ENCODE assay signal across 2 cellular contexts in the genomic region with DNA sequence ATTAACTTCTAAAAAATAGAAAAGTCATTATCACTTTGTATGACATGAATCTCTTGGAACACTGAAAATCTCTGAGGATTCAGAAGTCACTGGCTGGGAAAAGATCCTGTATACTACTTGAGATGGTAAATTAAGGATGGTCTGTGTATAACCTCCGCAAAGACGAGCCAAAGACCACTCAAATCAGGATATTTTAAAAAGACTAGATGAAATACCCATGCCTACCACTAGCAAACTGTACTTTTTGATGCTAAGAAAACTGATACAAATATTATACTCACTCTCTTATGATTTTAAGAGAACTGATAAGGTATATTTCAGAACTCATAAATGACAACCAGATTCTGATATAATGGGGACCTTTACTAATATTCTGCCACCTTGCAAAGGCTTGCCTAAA.
TF ChIP-seq lines count a peak whose summit lies in the region.

No MANE protein-coding gene starts in this region.

TF ChIP-seq in SK-N-SH, 30 proteins besides CTCF, POLR2A, EP300 and RAD21 (continued from another document):
- TF ChIP-seq, protein P1, sequence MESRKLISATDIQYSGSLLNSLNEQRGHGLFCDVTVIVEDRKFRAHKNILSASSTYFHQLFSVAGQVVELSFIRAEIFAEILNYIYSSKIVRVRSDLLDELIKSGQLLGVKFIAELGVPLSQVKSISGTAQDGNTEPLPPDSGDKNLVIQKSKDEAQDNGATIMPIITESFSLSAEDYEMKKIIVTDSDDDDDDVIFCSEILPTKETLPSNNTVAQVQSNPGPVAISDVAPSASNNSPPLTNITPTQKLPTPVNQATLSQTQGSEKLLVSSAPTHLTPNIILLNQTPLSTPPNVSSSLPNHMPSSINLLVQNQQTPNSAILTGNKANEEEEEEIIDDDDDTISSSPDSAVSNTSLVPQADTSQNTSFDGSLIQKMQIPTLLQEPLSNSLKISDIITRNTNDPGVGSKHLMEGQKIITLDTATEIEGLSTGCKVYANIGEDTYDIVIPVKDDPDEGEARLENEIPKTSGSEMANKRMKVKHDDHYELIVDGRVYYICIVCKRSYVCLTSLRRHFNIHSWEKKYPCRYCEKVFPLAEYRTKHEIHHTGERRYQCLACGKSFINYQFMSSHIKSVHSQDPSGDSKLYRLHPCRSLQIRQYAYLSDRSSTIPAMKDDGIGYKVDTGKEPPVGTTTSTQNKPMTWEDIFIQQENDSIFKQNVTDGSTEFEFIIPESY (IDR thresholded peaks at IDR 0.05; ENCODE audit: borderline replicate concordance, low read depth): no peak
- TF ChIP-seq, protein P2, sequence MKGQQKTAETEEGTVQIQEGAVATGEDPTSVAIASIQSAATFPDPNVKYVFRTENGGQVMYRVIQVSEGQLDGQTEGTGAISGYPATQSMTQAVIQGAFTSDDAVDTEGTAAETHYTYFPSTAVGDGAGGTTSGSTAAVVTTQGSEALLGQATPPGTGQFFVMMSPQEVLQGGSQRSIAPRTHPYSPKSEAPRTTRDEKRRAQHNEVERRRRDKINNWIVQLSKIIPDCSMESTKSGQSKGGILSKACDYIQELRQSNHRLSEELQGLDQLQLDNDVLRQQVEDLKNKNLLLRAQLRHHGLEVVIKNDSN (IDR thresholded peaks at IDR 0.05; ENCODE audit: borderline replicate concordance, low read depth): no peak

TF ChIP-seq in SK-N-SH treated with all-trans-retinoic acid at 6 μM for 48 hours, 23 proteins besides CTCF, POLR2A, EP300 and RAD21 (continued from another document):
- TF ChIP-seq, protein P3, sequence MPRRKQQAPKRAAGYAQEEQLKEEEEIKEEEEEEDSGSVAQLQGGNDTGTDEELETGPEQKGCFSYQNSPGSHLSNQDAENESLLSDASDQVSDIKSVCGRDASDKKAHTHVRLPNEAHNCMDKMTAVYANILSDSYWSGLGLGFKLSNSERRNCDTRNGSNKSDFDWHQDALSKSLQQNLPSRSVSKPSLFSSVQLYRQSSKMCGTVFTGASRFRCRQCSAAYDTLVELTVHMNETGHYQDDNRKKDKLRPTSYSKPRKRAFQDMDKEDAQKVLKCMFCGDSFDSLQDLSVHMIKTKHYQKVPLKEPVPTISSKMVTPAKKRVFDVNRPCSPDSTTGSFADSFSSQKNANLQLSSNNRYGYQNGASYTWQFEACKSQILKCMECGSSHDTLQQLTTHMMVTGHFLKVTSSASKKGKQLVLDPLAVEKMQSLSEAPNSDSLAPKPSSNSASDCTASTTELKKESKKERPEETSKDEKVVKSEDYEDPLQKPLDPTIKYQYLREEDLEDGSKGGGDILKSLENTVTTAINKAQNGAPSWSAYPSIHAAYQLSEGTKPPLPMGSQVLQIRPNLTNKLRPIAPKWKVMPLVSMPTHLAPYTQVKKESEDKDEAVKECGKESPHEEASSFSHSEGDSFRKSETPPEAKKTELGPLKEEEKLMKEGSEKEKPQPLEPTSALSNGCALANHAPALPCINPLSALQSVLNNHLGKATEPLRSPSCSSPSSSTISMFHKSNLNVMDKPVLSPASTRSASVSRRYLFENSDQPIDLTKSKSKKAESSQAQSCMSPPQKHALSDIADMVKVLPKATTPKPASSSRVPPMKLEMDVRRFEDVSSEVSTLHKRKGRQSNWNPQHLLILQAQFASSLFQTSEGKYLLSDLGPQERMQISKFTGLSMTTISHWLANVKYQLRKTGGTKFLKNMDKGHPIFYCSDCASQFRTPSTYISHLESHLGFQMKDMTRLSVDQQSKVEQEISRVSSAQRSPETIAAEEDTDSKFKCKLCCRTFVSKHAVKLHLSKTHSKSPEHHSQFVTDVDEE (CRISPR knock-in tag; IDR thresholded peaks at IDR 0.05): no peak
- TF ChIP-seq, protein P4, sequence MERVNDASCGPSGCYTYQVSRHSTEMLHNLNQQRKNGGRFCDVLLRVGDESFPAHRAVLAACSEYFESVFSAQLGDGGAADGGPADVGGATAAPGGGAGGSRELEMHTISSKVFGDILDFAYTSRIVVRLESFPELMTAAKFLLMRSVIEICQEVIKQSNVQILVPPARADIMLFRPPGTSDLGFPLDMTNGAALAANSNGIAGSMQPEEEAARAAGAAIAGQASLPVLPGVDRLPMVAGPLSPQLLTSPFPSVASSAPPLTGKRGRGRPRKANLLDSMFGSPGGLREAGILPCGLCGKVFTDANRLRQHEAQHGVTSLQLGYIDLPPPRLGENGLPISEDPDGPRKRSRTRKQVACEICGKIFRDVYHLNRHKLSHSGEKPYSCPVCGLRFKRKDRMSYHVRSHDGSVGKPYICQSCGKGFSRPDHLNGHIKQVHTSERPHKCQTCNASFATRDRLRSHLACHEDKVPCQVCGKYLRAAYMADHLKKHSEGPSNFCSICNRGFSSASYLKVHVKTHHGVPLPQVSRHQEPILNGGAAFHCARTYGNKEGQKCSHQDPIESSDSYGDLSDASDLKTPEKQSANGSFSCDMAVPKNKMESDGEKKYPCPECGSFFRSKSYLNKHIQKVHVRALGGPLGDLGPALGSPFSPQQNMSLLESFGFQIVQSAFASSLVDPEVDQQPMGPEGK (CRISPR knock-in tag; IDR thresholded peaks at IDR 0.05; ENCODE audit: borderline replicate concordance): no peak
- TF ChIP-seq RARB (CRISPR knock-in tag; IDR thresholded peaks at IDR 0.05): no peak
- TF ChIP-seq TOX (CRISPR knock-in tag; IDR thresholded peaks at IDR 0.05; ENCODE audit: borderline replicate concordance): no peak
- no peak for TF ChIP-seq OSR1 (CRISPR knock-in tag; IDR thresholded peaks at IDR 0.05)
- TF ChIP-seq ZFP3 (CRISPR knock-in tag; IDR thresholded peaks at IDR 0.05): no peak
- TF ChIP-seq ESRRG (CRISPR knock-in tag; IDR thresholded peaks at IDR 0.05): no peak
- TF ChIP-seq, protein P5, sequence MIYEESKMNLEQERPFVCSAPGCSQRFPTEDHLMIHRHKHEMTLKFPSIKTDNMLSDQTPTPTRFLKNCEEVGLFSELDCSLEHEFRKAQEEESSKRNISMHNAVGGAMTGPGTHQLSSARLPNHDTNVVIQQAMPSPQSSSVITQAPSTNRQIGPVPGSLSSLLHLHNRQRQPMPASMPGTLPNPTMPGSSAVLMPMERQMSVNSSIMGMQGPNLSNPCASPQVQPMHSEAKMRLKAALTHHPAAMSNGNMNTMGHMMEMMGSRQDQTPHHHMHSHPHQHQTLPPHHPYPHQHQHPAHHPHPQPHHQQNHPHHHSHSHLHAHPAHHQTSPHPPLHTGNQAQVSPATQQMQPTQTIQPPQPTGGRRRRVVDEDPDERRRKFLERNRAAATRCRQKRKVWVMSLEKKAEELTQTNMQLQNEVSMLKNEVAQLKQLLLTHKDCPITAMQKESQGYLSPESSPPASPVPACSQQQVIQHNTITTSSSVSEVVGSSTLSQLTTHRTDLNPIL (CRISPR knock-in tag; IDR thresholded peaks at IDR 0.05; ENCODE audit: low read depth): no peak
